8 cellular contexts compared by ENCODE assay signal in genomic region chr15:73052679-73053397, GRCh38. TPM values are rescaled to one million over a fixed set of nuclear protein-coding genes. Genes with fewer than 3 reads are reported as not detected.
A peak's percentile ranks its signal among the peaks of the same experiment; 100 is the strongest.
DNase-seq lines count a peak whose midpoint lies in the region; ATAC-seq, FAIRE-seq and TF ChIP-seq lines count a peak whose summit lies in the region.

No MANE protein-coding gene starts in this region.

- H3K9me3 ChIP-seq in A673 (ENCODE audit: low read depth, low read length, poor library complexity, severe bottlenecking) = no peaks in the 10 kb centered on the region
- H3K9me3 ChIP-seq in cardiac muscle cell (ENCODE audit: low read depth) = no peaks in the 10 kb centered on the region
- H3K9me3 ChIP-seq in vagina = no peaks in the 10 kb centered on the region

- H3K4me1 ChIP-seq in A673 (ENCODE audit: insufficient read depth, low read length, poor library complexity, severe bottlenecking) (peaks cover 29% of the 10 kb centered on the region), cardiac muscle cell (ENCODE audit: low read depth) (peaks cover 9% of the 10 kb centered on the region), vagina (peaks cover 28% of the 10 kb centered on the region)

- no peaks in the 10 kb centered on the region for H3K36me3 Mint-ChIP-seq in activated naive CD8-positive, alpha-beta T cell

- CTCF ChIA-PET in A673 (lab: Charles Lee) = interaction anchor here (0.9 to 1.0 kb wide), 2 partner anchors 27 to 213 kb away, joined by 3 read pairs; no protein-coding TSS in a partner anchor

- no peak for TF ChIP-seq POLR2A in vagina (IDR thresholded peaks at IDR 0.05)

- H3K27me3 Mint-ChIP-seq in activated naive CD8-positive, alpha-beta T cell = peaks cover 6% of the 10 kb centered on the region

- peak overlapping the region; percentile 87 for H3K4me3 Mint-ChIP-seq in activated naive CD8-positive, alpha-beta T cell

- intact Hi-C loops in A673 (cut with micrococcal nuclease; ENCODE audit: unreplicated experiment) (loop anchor here (10.0 kb wide), 1 partner anchor 192 kb away; no protein-coding TSS in a partner anchor), vagina (cut with DNase I) (loop anchor here (10.0 kb wide), 1 partner anchor 78 kb away; no protein-coding TSS in a partner anchor)

- BruUV-seq in A673 (replicated peaks; lab: Mats Ljungman, UMichigan) = no TSS peak

- POLR2A ChIA-PET in A673 (lab: Charles Lee; ENCODE audit: low non-redundant PET) = no interaction called here

- H3K4me1 Mint-ChIP-seq in activated naive CD8-positive, alpha-beta T cell (ENCODE audit: low read depth) = peaks cover 11% of the 10 kb centered on the region

- H3K36me3 ChIP-seq in A673 (ENCODE audit: insufficient read depth, low read length, poor library complexity, severe bottlenecking) = no peaks in the 10 kb centered on the region
- no peaks in the 10 kb centered on the region for H3K36me3 ChIP-seq in cardiac muscle cell
- H3K36me3 ChIP-seq in vagina = no peaks in the 10 kb centered on the region

- H3K27me3 ChIP-seq in A673 (replicated peaks; ENCODE audit: insufficient read depth, low read depth, low read length, poor library complexity) (no peaks in the 10 kb centered on the region), cardiac muscle cell (no peaks in the 10 kb centered on the region), vagina (no peaks in the 10 kb centered on the region)

- TF ChIP-seq CTCF in A673 (conservative IDR thresholded peaks at IDR 0.05; ENCODE audit: low read depth, low read length) (peak; percentile 51), cardiac muscle cell (IDR thresholded peaks at IDR 0.05; ENCODE audit: low read depth, low read length) (peak; percentile 42), omental fat pad (IDR thresholded peaks at IDR 0.05) (no peak), vagina (IDR thresholded peaks at IDR 0.05) (peak in 1 of 3 experiments; percentile 21)

- H3K4me3 ChIP-seq in A673 (ENCODE audit: low read depth, low read length, poor library complexity, severe bottlenecking) = peak overlapping the region; percentile 66
- peak overlapping the region; percentile 83 for H3K4me3 ChIP-seq in cardiac muscle cell
- peak overlapping the region; percentile 71 to 87 for H3K4me3 ChIP-seq in vagina

- peak overlapping the region; percentile 79 for H3K27ac ChIP-seq in A673 (ENCODE audit: low read depth, low read length, poor library complexity, severe bottlenecking)
- H3K27ac ChIP-seq in cardiac muscle cell = peak overlapping the region; percentile 92
- peak overlapping the region; percentile 74 for H3K27ac ChIP-seq in vagina

- ATAC-seq in GM18867 (IDR thresholded peaks at IDR 0.05; ENCODE audit: unreplicated experiment) (peak; percentile 37), omental fat pad (ENCODE audit: low FRiP score) (peak; percentile 34)

- no peak overlapping the region for H3K27ac Mint-ChIP-seq in activated naive CD8-positive, alpha-beta T cell

- H3K9me3 Mint-ChIP-seq in activated naive CD8-positive, alpha-beta T cell (ENCODE audit: low read depth) = no peaks in the 10 kb centered on the region

- FAIRE-seq in HTR-8/SVneo (lab: Jason Lieb, UNC) (peak; percentile 90), RCC 7860 (lab: Jason Lieb, UNC) (no peak)

- peak; percentile 96 for DNase-seq in A673 (ENCODE audit: low spot score)
- peak; percentile 77 for DNase-seq in HTR-8/SVneo (ENCODE audit: insufficient read length, low spot score)
- peak; percentile 23 for DNase-seq in RCC 7860 (ENCODE audit: low spot score)
- peak; percentile 54 to 81 for DNase-seq in cardiac muscle cell (ENCODE audit: low read depth in 1 of 2, low spot score in 1 of 2)
- DNase-seq in omental fat pad (ENCODE audit: low spot score) = no peak
- no peak for DNase-seq in vagina (ENCODE audit: extremely low spot score in 2 of 2)

RNA-seq across cellular contexts. Expression of gene NEO1, which starts 0.6 kb away (rescaled TPM):
- total RNA-seq in A673 (2021) (63.7 and 72.6 TPM in 2 replicates), cardiac muscle cell (28.2 and 37.4 TPM in 2 replicates), omental fat pad (10 to 100 TPM; 15.5 to 73.4 (median 24.0) TPM), vagina (21.9 TPM)
- polyA plus RNA-seq in cardiac muscle cell = 12.9 and 15.2 TPM in 2 replicates

Comparison
In these comparisons a context has a peak if more than half of its experiments do, and no peak if none do; other contexts are left out.
1. DNase-seq: peak in A673 (single experiment), HTR-8/SVneo (single experiment), RCC 7860 (single experiment) and cardiac muscle cell (2 of 2); none in omental fat pad (single experiment) and vagina (0 of 2).
2. CTCF ChIP-seq: peak in A673 (single experiment) and cardiac muscle cell (single experiment); none in omental fat pad (0 of 3).
3. Peak in every context shown above with its lines, with median percentiles within 50 percentile points of each other: H3K27ac ChIP-seq and H3K4me3 ChIP-seq.